20 cellular contexts compared by ENCODE assay signal in genomic region chrX:101220881-101221280, GRCh38. TPM values are rescaled to one million over a fixed set of nuclear protein-coding genes. Genes with fewer than 3 reads are reported as not detected.
A peak's percentile ranks its signal among the peaks of the same experiment; 100 is the strongest.
DNase-seq lines count a peak whose midpoint lies in the region; ATAC-seq, FAIRE-seq and TF ChIP-seq lines count a peak whose summit lies in the region.
"Had no signal": no experiment of that assay in that cellular context is flagged by ENCODE, and none has a peak within 500 bp of the region (broad histone marks: within the 10 kb centered on the region; RNA-seq: fewer than 3 reads in every experiment).

No MANE protein-coding gene starts in this region.

- no peak for TF ChIP-seq CTCF in endothelial cell of umbilical vein (IDR thresholded peaks at IDR 0.05; ENCODE audit: extremely low read depth in 1 of 2, insufficient read depth in 1 of 2, low read depth in 1 of 2, low read length in 2 of 2)
- TF ChIP-seq CTCF in sigmoid colon (IDR thresholded peaks at IDR 0.05) = no peak
- TF ChIP-seq CTCF in Calu3 (IDR thresholded peaks at IDR 0.05; ENCODE audit: unreplicated experiment) = no peak

- no peak overlapping the region for H4K8ac ChIP-seq in mesendoderm (ENCODE audit: low read depth, low read length)

- H3K9me1 ChIP-seq in endothelial cell of umbilical vein (replicated peaks; ENCODE audit: control insufficient read depth, extremely low read depth, insufficient read depth, low read length) = no peaks in the 10 kb centered on the region

- no peak overlapping the region for H3K4me3 Mint-ChIP-seq in Calu3 (ENCODE audit: low read depth, unreplicated experiment)
- H3K4me3 Mint-ChIP-seq in naive thymus-derived CD8-positive, alpha-beta T cell = peak overlapping the region in 1 of 10 donors; percentile 52
- H3K4me3 Mint-ChIP-seq: activated naive CD8-positive, alpha-beta T cell treated with anti-CD3 and anti-CD28 coated beads, Interleukin-2, amount 50 U/mL, for 24 hours; GM23338 had no signal

- H2AFZ ChIP-seq in endothelial cell of umbilical vein (ENCODE audit: low read depth, low read length) = no peak overlapping the region
- H2AFZ ChIP-seq: GM23338 had no signal

- no TSS peak for BruUV-seq in endothelial cell of umbilical vein (replicated peaks; lab: Mats Ljungman, UMichigan)
- no TSS peak for BruUV-seq in Calu3 (replicated peaks; lab: Mats Ljungman, UMichigan)

- dilution Hi-C loops in endothelial cell of umbilical vein (cut with MboI; ENCODE audit: extremely low pct_ligation_motif_present, low sequenced_read_pairs) = no loop called here

- no peak overlapping the region for H2AK5ac ChIP-seq in mesendoderm (ENCODE audit: low read length)

- no peak overlapping the region for H3K27ac Mint-ChIP-seq in Calu3 (ENCODE audit: unreplicated experiment)
- H3K27ac Mint-ChIP-seq in naive thymus-derived CD8-positive, alpha-beta T cell = peak overlapping the region in 4 of 10 donors; percentile 32 to 93 (median 79)
- H3K27ac Mint-ChIP-seq: activated naive CD8-positive, alpha-beta T cell treated with anti-CD3 and anti-CD28 coated beads, Interleukin-2, amount 50 U/mL, for 24 hours; GM23338 had no signal

- H3K27me3 Mint-ChIP-seq in Calu3 (ENCODE audit: unreplicated experiment) = peaks cover 27% of the 10 kb centered on the region
- H3K27me3 Mint-ChIP-seq in naive thymus-derived CD8-positive, alpha-beta T cell = no peaks in the 10 kb centered on the region
- H3K27me3 Mint-ChIP-seq: activated naive CD8-positive, alpha-beta T cell treated with anti-CD3 and anti-CD28 coated beads, Interleukin-2, amount 50 U/mL, for 24 hours had no signal

- TF ChIP-seq POLR2A in endothelial cell of umbilical vein (IDR thresholded peaks at IDR 0.05; ENCODE audit: low read depth, low read length) = no peak
- no peak for TF ChIP-seq POLR2A in sigmoid colon (IDR thresholded peaks at IDR 0.05)

- H3K27me3 ChIP-seq in endothelial cell of umbilical vein (ENCODE audit: control insufficient read depth in 2 of 2, insufficient read depth in 2 of 2, low read length in 2 of 2) (no peaks in the 10 kb centered on the region), sigmoid colon (no peaks in the 10 kb centered on the region), mesendoderm (ENCODE audit: insufficient read depth, low read length, poor library complexity) (no peaks in the 10 kb centered on the region)
- H3K27me3 ChIP-seq: thyroid gland had no signal

- no peak overlapping the region for H2BK120ac ChIP-seq in mesendoderm (ENCODE audit: low read depth, low read length)

- H3K4me2 ChIP-seq in endothelial cell of umbilical vein (ENCODE audit: insufficient read depth, low read length) (peak overlapping the region; percentile 29), mesendoderm (ENCODE audit: low read length) (no peak overlapping the region)
- H3K4me2 ChIP-seq: GM23338 had no signal

- TF ChIP-seq EP300 in sigmoid colon (IDR thresholded peaks at IDR 0.05) = no peak

- no peak overlapping the region for H4K5ac ChIP-seq in mesendoderm (ENCODE audit: low read length)

- H3K18ac ChIP-seq in mesendoderm (ENCODE audit: low read length) = no peak overlapping the region

- H3K27ac ChIP-seq in endothelial cell of umbilical vein (ENCODE audit: insufficient read depth, low read depth, low read length) (no peak overlapping the region), sigmoid colon (peak overlapping the region in 3 of 4 donors; percentile 55 to 64 (median 61)), mesendoderm (ENCODE audit: low read depth, low read length) (no peak overlapping the region)
- H3K27ac ChIP-seq: 22Rv1, thyroid gland had no signal

- H3K4ac ChIP-seq in mesendoderm (ENCODE audit: low read depth, low read length) = no peak overlapping the region

- H3K4me1 Mint-ChIP-seq in Calu3 (ENCODE audit: low read depth, unreplicated experiment) = no peaks in the 10 kb centered on the region
- H3K4me1 Mint-ChIP-seq in naive thymus-derived CD8-positive, alpha-beta T cell = peaks cover 2 to 39% (median 9%) of the 10 kb centered on the region in 4 donors

- no peaks in the 10 kb centered on the region for H3K9me3 ChIP-seq in endothelial cell of umbilical vein (replicated peaks; ENCODE audit: control insufficient read depth, insufficient read depth, low read length)
- H3K9me3 ChIP-seq in sigmoid colon = no peaks in the 10 kb centered on the region
- H3K9me3 ChIP-seq: thyroid gland had no signal

- CTCF ChIA-PET in endothelial cell of umbilical vein (lab: Charles Lee) = no interaction called here
- CTCF ChIA-PET in Calu3 (lab: Charles Lee) = no interaction called here

- H4K20me1 ChIP-seq in endothelial cell of umbilical vein (replicated peaks; ENCODE audit: control insufficient read depth, extremely low read depth, insufficient read depth, low read length) = no peaks in the 10 kb centered on the region

- H3K4me1 ChIP-seq in endothelial cell of umbilical vein (ENCODE audit: control insufficient read depth, extremely low read depth, insufficient read depth, low read length) (peaks cover 22% of the 10 kb centered on the region), sigmoid colon (no peaks in the 10 kb centered on the region), mesendoderm (ENCODE audit: control insufficient read depth, low read depth, low read length) (no peaks in the 10 kb centered on the region)
- H3K4me1 ChIP-seq: thyroid gland had no signal

- no peak for FAIRE-seq in endothelial cell of umbilical vein (lab: Jason Lieb, UNC)
- FAIRE-seq: islet of Langerhans, TTC549 had no signal

- H3K9me3 Mint-ChIP-seq in Calu3 (ENCODE audit: low read depth, unreplicated experiment) = no peaks in the 10 kb centered on the region
- H3K9me3 Mint-ChIP-seq in naive thymus-derived CD8-positive, alpha-beta T cell = no peaks in the 10 kb centered on the region
- H3K9me3 Mint-ChIP-seq: activated naive CD8-positive, alpha-beta T cell treated with anti-CD3 and anti-CD28 coated beads, Interleukin-2, amount 50 U/mL, for 24 hours; GM23338 had no signal

- WGBS in sigmoid colon, 2 donors = 13 to 41% methylated on average over 4 of the region's 4 CpGs
- no CpG with 5 or more reads among the region's 4 CpGs for WGBS in mesendoderm (ENCODE audit: extremely low coverage, insufficient coverage, low lambda C conversion rate)

- H3K36me3 ChIP-seq in endothelial cell of umbilical vein (ENCODE audit: control insufficient read depth in 2 of 2, extremely low read depth in 1 of 2, insufficient read depth in 2 of 2, low read length in 2 of 2) = no peaks in the 10 kb centered on the region
- no peaks in the 10 kb centered on the region for H3K36me3 ChIP-seq in sigmoid colon
- no peaks in the 10 kb centered on the region for H3K36me3 ChIP-seq in mesendoderm (ENCODE audit: control insufficient read depth, insufficient read depth, low read length)
- H3K36me3 ChIP-seq: thyroid gland had no signal

- H3K4me3 ChIP-seq in endothelial cell of umbilical vein (replicated peaks in 1 of 3; ENCODE audit: insufficient read depth in 1 of 3, low read depth in 1 of 3, low read length in 3 of 3) (no peak overlapping the region), sigmoid colon (peak overlapping the region in 1 of 4 donors; percentile 26), mesendoderm (ENCODE audit: low read length) (no peak overlapping the region)
- H3K4me3 ChIP-seq: GM23338, thyroid gland had no signal

- intact Hi-C loops in endothelial cell of umbilical vein (cut with micrococcal nuclease) = no loop called here
- intact Hi-C loops in sigmoid colon (cut with DNase I) = no loop called here
- intact Hi-C loops in Calu3 (cut with micrococcal nuclease; ENCODE audit: unreplicated experiment) = no loop called here

- no peak overlapping the region for H3K23ac ChIP-seq in mesendoderm (ENCODE audit: low read length)

- no peak overlapping the region for H2BK5ac ChIP-seq in mesendoderm (ENCODE audit: low read length)

- no peaks in the 10 kb centered on the region for H3K79me2 ChIP-seq in endothelial cell of umbilical vein (ENCODE audit: control insufficient read depth, insufficient read depth, low read length)
- H3K79me2 ChIP-seq in mesendoderm (ENCODE audit: control insufficient read depth, insufficient read depth, low read length) = no peaks in the 10 kb centered on the region

- H3K9ac ChIP-seq in endothelial cell of umbilical vein (replicated peaks; ENCODE audit: extremely low read depth, insufficient read depth, low read length) (no peak overlapping the region), mesendoderm (ENCODE audit: low read length) (no peak overlapping the region)

- no peaks in the 10 kb centered on the region for H3K79me1 ChIP-seq in mesendoderm (ENCODE audit: low read length)

- POLR2A ChIA-PET in endothelial cell of umbilical vein (lab: Charles Lee) = no interaction called here
- POLR2A ChIA-PET in naive thymus-derived CD8-positive, alpha-beta T cell (lab: Charles Lee) = no interaction called here

- no peak overlapping the region for H2BK15ac ChIP-seq in mesendoderm (replicated peaks; ENCODE audit: low read depth)

- DNase-seq in NCI-H2107 treated with DMSO at 0.1 percent for 48 hours (lab: John Stamatoyannopoulos, UW; ENCODE audit: unreplicated experiment) (peak; percentile 40), NCI-H2107 (lab: John Stamatoyannopoulos, UW) (no peak), NCI-H510A treated with DMSO at 0.1 percent for 48 hours (lab: John Stamatoyannopoulos, UW) (peak; percentile 46), endothelial cell of umbilical vein (ENCODE audit: low read depth, low spot score) (no peak), sigmoid colon (no peak), Calu3 (no peak), mesendoderm (no peak)
- no peak for DNase-seq in naive thymus-derived CD8-positive, alpha-beta T cell
- DNase-seq: activated naive CD8-positive, alpha-beta T cell treated with anti-CD3 and anti-CD28 coated beads, Interleukin-2, amount 50 U/mL, for 24 hours; activated T-cell treated with anti-CD3 and anti-CD28 coated beads, Interleukin-2, amount 50 U/mL, for 1 hour; C1 segment of cervical spinal cord; effector CD8-positive, alpha-beta T cell; MV-4-11; NCI-H82; thyroid gland had no signal

- H3K56ac ChIP-seq in mesendoderm (ENCODE audit: low read length) = no peak overlapping the region

- H3K36me3 Mint-ChIP-seq in Calu3 (ENCODE audit: insufficient read depth, unreplicated experiment) = no peaks in the 10 kb centered on the region
- no peaks in the 10 kb centered on the region for H3K36me3 Mint-ChIP-seq in naive thymus-derived CD8-positive, alpha-beta T cell

- no peak for ATAC-seq in naive thymus-derived CD8-positive, alpha-beta T cell
- ATAC-seq: activated naive CD8-positive, alpha-beta T cell treated with anti-CD3 and anti-CD28 coated beads, Interleukin-2, amount 50 U/mL, for 24 hours; GM23338; Panc1 had no signal

RNA-seq across cellular contexts. Expression of gene DRP2, which starts 1.3 kb away (rescaled TPM):
- total RNA-seq in endothelial cell of umbilical vein (0.31 and 0.78 TPM in 2 replicates), sigmoid colon (1 to 10 TPM; 4.8 to 7.1 (median 6.4) TPM), Calu3 (2022) (0.39 and 0.66 TPM in 2 replicates)
- polyA plus RNA-seq in endothelial cell of umbilical vein (0.13 and 0.17 TPM in 2 replicates), sigmoid colon (under 1 TPM in 2 of 3 donors, not detected in 1; 0.48 to 0.60 TPM)
- polyA plus RNA-seq in endothelial cell of umbilical vein (2011; cell fraction: cytosol; rRNA removed) = 0.12 and 0.13 TPM in 2 replicates
- 1.0 and 1.4 TPM in 2 replicates for polyA plus RNA-seq in endothelial cell of umbilical vein (2011; cell fraction: nucleus; rRNA removed)
- 0.60 and 0.68 TPM in 2 replicates for polyA plus RNA-seq in endothelial cell of umbilical vein (2012)
- 0.51 and 0.62 TPM in 2 replicates for polyA minus RNA-seq in endothelial cell of umbilical vein
- polyA minus RNA-seq in endothelial cell of umbilical vein (2011; cell fraction: cytosol; rRNA and poly(A)+ RNA removed) = 0.10 TPM
- 0.38 and 0.48 TPM in 2 replicates for polyA minus RNA-seq in endothelial cell of umbilical vein (2011; cell fraction: nucleus; rRNA and poly(A)+ RNA removed)
- not detected for total RNA-seq in naive thymus-derived CD8-positive, alpha-beta T cell
- polyA plus RNA-seq in naive thymus-derived CD8-positive, alpha-beta T cell = under 1 TPM in 1 of 3 donors, not detected in 2; 0.05 TPM
- polyA plus RNA-seq in mesendoderm (2013, experiment 1 of 2) = 0.11 TPM
- polyA plus RNA-seq in mesendoderm (2013, experiment 2 of 2) = 0.11 TPM
- total RNA-seq: thyroid gland had no signal
- polyA plus RNA-seq: GM23338 had no signal

Comparison
In these comparisons a context has a peak if more than half of its experiments do, and no peak if none do; other contexts are left out.
1. DNase-seq: peak in NCI-H2107 treated with DMSO at 0.1 percent for 48 hours (single experiment) and NCI-H510A treated with DMSO at 0.1 percent for 48 hours (single experiment); none in NCI-H2107 (single experiment), endothelial cell of umbilical vein (single experiment), sigmoid colon (single experiment), Calu3 (single experiment), naive thymus-derived CD8-positive, alpha-beta T cell (0 of 10) and mesendoderm (single experiment).
2. H3K27ac ChIP-seq: peak in sigmoid colon (3 of 4); none in endothelial cell of umbilical vein (single experiment) and mesendoderm (single experiment).